Comparison of ENCODE assay signal across 23 cellular contexts in the genomic region with DNA sequence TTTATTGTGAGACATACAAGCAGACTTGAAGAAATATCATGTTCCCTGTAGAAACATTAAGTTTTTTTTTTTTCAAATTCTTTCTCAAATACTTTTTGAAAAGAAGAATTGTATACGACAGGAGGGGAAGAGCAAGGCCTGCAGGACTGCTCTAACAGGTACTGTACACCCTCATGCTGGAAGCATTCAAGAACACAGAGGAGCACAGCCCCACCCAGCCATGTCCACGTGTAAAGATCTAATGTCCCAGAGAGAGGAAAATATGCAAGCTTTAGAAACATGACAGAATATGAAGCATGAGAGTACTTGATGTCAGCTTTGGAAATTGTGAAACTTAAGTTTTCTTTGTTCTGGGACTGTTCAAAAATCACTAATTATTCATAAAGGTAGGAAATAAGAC.
"Had no signal": no experiment of that assay in that cellular context is flagged by ENCODE, and none has a peak within 500 bp of the region (broad histone marks: within the 10 kb centered on the region; RNA-seq: fewer than 3 reads in every experiment).

No MANE protein-coding gene starts in this region.

- H3K27ac ChIP-seq: adrenal gland, ascending aorta, coronary artery, neutrophil, pancreas, psoas muscle, WERI-Rb-1 had no signal

- H3K36me3 ChIP-seq: adrenal gland, ascending aorta, neutrophil, pancreas, right atrium auricular region, WERI-Rb-1 had no signal

- H3K27me3 ChIP-seq: adrenal gland, ascending aorta, neutrophil, pancreas, right atrium auricular region had no signal

- H3K4me1 Mint-ChIP-seq: activated T-helper 17 cell treated with anti-CD3 and anti-CD28 coated beads, Interleukin-2, amount 50 U/mL, for 72 hours; memory B cell had no signal

- H3K4me3 Mint-ChIP-seq: activated CD8-positive, alpha-beta T cell treated with anti-CD3 and anti-CD28 coated beads, Interleukin-2, amount 10 ng/mL, durations not matched to agents 7 days and 5 days; activated naive CD8-positive, alpha-beta T cell; activated T-helper 17 cell treated with anti-CD3 and anti-CD28 coated beads, Interleukin-2, amount 50 U/mL, for 72 hours; endodermal cell; memory B cell; nephron had no signal

- H3K27ac Mint-ChIP-seq: activated CD8-positive, alpha-beta T cell treated with anti-CD3 and anti-CD28 coated beads, Interleukin-2, amount 10 ng/mL, durations not matched to agents 7 days and 5 days; activated naive CD8-positive, alpha-beta T cell; activated T-helper 17 cell treated with anti-CD3 and anti-CD28 coated beads, Interleukin-2, amount 50 U/mL, for 72 hours; endodermal cell; memory B cell; nephron had no signal

- ATAC-seq: activated CD8-positive, alpha-beta T cell treated with anti-CD3 and anti-CD28 coated beads, Interleukin-2, amount 10 ng/mL, durations not matched to agents 7 days and 5 days; activated T-helper 17 cell treated with anti-CD3 and anti-CD28 coated beads, Interleukin-2, amount 50 U/mL, for 72 hours; left ventricle myocardium superior; pancreas; psoas muscle; stimulated activated naive CD8-positive, alpha-beta T cell treated with anti-CD3 and anti-CD28 coated beads, Interleukin-15, Interleukin-2, amounts not matched to agents 100 U/mL and 50 U/mL, for 24 hours had no signal

- H3K36me3 Mint-ChIP-seq: activated naive CD8-positive, alpha-beta T cell; memory B cell had no signal

- H3K27me3 Mint-ChIP-seq: activated T-helper 17 cell treated with anti-CD3 and anti-CD28 coated beads, Interleukin-2, amount 50 U/mL, for 72 hours had no signal

- DNase-seq: activated CD4-positive, alpha-beta T cell treated with anti-CD3 and anti-CD28 coated beads, Interleukin-2, amount 50 U/mL, for 1 hour; activated CD4-positive, CD25-positive, alpha-beta regulatory T cell treated with anti-CD3 and anti-CD28 coated beads, Interleukin-2, amount 50 U/mL, for 72 hours; activated CD8-positive, alpha-beta T cell treated with anti-CD3 and anti-CD28 coated beads, Interleukin-2, amount 10 ng/mL, durations not matched to agents 7 days and 5 days; adrenal gland; cerebellar nuclear complex; endodermal cell; glutamatergic neuron; hippocampal formation; left ventricle myocardium superior; pancreas; psoas muscle; stimulated activated CD4-positive, alpha-beta T cell treated with anti-CD3 and anti-CD28 coated beads, Interleukin-4, amount 100 ng/mL, for 4 hours; stimulated activated naive CD8-positive, alpha-beta T cell treated with anti-CD3 and anti-CD28 coated beads, Interleukin-15, Interleukin-2, amounts not matched to agents 100 U/mL and 50 U/mL, for 24 hours; T-helper 1 cell; WERI-Rb-1 had no signal

- H3K9me3 ChIP-seq: adrenal gland, ascending aorta, neutrophil, pancreas, psoas muscle, right atrium auricular region had no signal

- H3K4me1 ChIP-seq: adrenal gland, pancreas, psoas muscle had no signal

- H3K4me3 ChIP-seq: adrenal gland, ascending aorta, coronary artery, pancreas, psoas muscle, right atrium auricular region had no signal
